In the genomic region with DNA sequence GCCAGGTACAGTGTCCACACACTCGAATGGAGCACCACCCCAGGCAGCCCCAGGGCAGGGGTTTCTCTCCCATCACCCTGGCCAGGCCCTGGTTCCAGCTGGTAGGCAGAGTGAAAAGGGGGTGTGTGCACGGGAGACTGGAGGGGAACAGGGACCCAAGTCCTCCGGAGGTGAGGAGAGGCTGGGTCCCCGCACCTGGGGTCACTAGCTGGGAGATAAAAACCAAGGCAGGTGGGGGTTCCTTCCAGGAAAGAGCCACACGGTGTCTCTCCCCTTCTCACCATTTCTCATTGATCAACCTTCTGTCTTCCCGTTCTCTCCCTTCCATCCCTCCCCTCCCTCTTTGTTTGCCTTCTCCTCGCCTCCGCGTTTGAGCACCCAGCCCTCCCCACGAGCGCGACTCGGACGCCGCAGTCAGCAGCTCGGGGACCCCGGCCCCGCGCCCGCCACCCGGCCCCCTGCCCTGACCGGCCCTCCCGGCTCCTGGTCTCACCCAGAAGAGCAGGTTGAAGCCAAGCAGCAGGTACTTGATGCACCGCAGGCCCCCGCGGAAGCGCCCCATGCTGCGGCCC, we compare ENCODE assay signal across 9 cellular contexts. TPM values are rescaled to one million over a fixed set of nuclear protein-coding genes. Genes with fewer than 3 reads are reported as not detected.
A peak's percentile ranks its signal among the peaks of the same experiment; 100 is the strongest.
DNase-seq lines count a peak whose midpoint lies in the region; ATAC-seq, FAIRE-seq and TF ChIP-seq lines count a peak whose summit lies in the region.
"Had no signal": no experiment of that assay in that cellular context is flagged by ENCODE, and none has a peak within 500 bp of the region (broad histone marks: within the 10 kb centered on the region; RNA-seq: fewer than 3 reads in every experiment).

No MANE protein-coding gene starts in this region.

- H3K9me3 Mint-ChIP-seq in H9 (no peaks in the 10 kb centered on the region), WTC11 (no peaks in the 10 kb centered on the region)

- H2AFZ ChIP-seq in H9 (ENCODE audit: low read length) (no peak overlapping the region), MM.1S (ENCODE audit: low read length) (no peak overlapping the region)

- H3F3A ChIP-seq in MM.1S (ENCODE audit: insufficient read depth, low read length) = no peaks in the 10 kb centered on the region

- TF ChIP-seq POLR2A in gastrocnemius medialis (IDR thresholded peaks at IDR 0.05) (no peak), GM12892 (IDR thresholded peaks at IDR 0.05; ENCODE audit: low read depth, low read length) (no peak)

- DNase-seq in H9 = no peak
- DNase-seq in WTC11 (ENCODE audit: low spot score) = no peak
- no peak for DNase-seq in right atrium auricular region (ENCODE audit: low spot score)
- DNase-seq in gastrocnemius medialis = no peak
- no peak for DNase-seq in MM.1S
- DNase-seq in GM12892 (ENCODE audit: insufficient read length) = no peak

- peak overlapping the region; percentile 79 for H3K18ac ChIP-seq in H9 (ENCODE audit: insufficient read length, low read depth, low read length)

- peaks cover 17% of the 10 kb centered on the region for H3K27me3 Mint-ChIP-seq in H9 (ENCODE audit: low read depth)
- H3K27me3 Mint-ChIP-seq in WTC11 (ENCODE audit: low read depth) = peaks cover 16% of the 10 kb centered on the region

- H3K27me3 ChIP-seq in H9 (ENCODE audit: insufficient read depth, low read length) (no peaks in the 10 kb centered on the region), right atrium auricular region (no peaks in the 10 kb centered on the region), gastrocnemius medialis (peaks cover 0 to 7% (median 5%) of the 10 kb centered on the region in 3 donors), MM.1S (replicated peaks; ENCODE audit: insufficient read depth, low read length) (peaks cover 12% of the 10 kb centered on the region; the same call in 1 of the 2 replicates)

- intact Hi-C loops in gastrocnemius medialis (cut with DNase I; ENCODE audit: low total_unique reads) = no loop called here

- peak overlapping the region; percentile 90; the same call in 1 of the 2 replicates for H3K14ac ChIP-seq in H9 (ENCODE audit: insufficient read depth, low read length)

- H3K36me3 Mint-ChIP-seq in H9 (ENCODE audit: insufficient read depth in 1 of 3, low read depth in 3 of 3) = no peaks in the 10 kb centered on the region; a peak in 1 of 7 replicates
- no peaks in the 10 kb centered on the region for H3K36me3 Mint-ChIP-seq in WTC11

- no peak overlapping the region for H2BK5ac ChIP-seq in H9 (ENCODE audit: insufficient read length, low read length)

- TF ChIP-seq CTCF in H9 (conservative IDR thresholded peaks at IDR 0.05) (no peak), WTC11 (IDR thresholded peaks at IDR 0.05) (no peak), right atrium auricular region (IDR thresholded peaks at IDR 0.05) (no peak), gastrocnemius medialis (IDR thresholded peaks at IDR 0.05 in 4 of 5, conservative IDR thresholded peaks at IDR 0.05 in 1 of 5) (no peak), MM.1S (IDR thresholded peaks at IDR 0.05; ENCODE audit: low read length) (no peak)

- no peak for FAIRE-seq in GM12892 (lab: Jason Lieb, UNC)
- FAIRE-seq: H54 had no signal

- no peak overlapping the region for H3K27ac ChIP-seq in H9 (ENCODE audit: insufficient read length, low read depth, low read length)
- peak overlapping the region; percentile 82 to 94 for H3K27ac ChIP-seq in right atrium auricular region
- H3K27ac ChIP-seq in gastrocnemius medialis = peak overlapping the region; percentile 42 to 67 (median 66)
- no peak overlapping the region for H3K27ac ChIP-seq in MM.1S (ENCODE audit: low read length)

- POLR2A ChIA-PET in WTC11 (lab: Charles Lee) = interaction anchor here (0.6 to 1.8 kb wide), 3 partner anchors 18 to 309 kb away, joined by 3 to 5 read pairs (median 4); a partner anchor contains a TSS

- no peak overlapping the region for H4K5ac ChIP-seq in H9 (ENCODE audit: insufficient read length, low read depth, low read length)

- no peak overlapping the region for H3K23ac ChIP-seq in H9 (ENCODE audit: insufficient read length, low read depth, low read length)

- H4K91ac ChIP-seq in H9 (ENCODE audit: insufficient read length, low read depth, low read length) = no peak overlapping the region

- no peak overlapping the region for H4K8ac ChIP-seq in H9 (replicated peaks; ENCODE audit: insufficient read length, low read depth, low read length)

- CTCF ChIA-PET in WTC11 (lab: Charles Lee) = interaction anchor here (0.6 to 5.1 kb wide), 5 partner anchors 11 to 752 kb away, joined by 3 to 27 read pairs (median 8); a partner anchor contains a TSS

- H3K36me3 ChIP-seq in right atrium auricular region (no peaks in the 10 kb centered on the region), gastrocnemius medialis (no peaks in the 10 kb centered on the region), MM.1S (replicated peaks; ENCODE audit: insufficient read depth, low read length) (no peaks in the 10 kb centered on the region)

- no peak overlapping the region for H2AK5ac ChIP-seq in H9 (ENCODE audit: insufficient read length, low read length)

- no CpG with 5 or more reads among the region's 28 CpGs for WGBS in H9 (ENCODE audit: extremely low coverage, insufficient read length, low lambda C conversion rate)

- H3K4me3 Mint-ChIP-seq in H9 = peak overlapping the region; percentile 86 to 90
- H3K4me3 Mint-ChIP-seq in WTC11 = peak overlapping the region; percentile 71

- H4K20me1 ChIP-seq in H9 (ENCODE audit: control insufficient read depth, insufficient read depth, insufficient read length) = no peaks in the 10 kb centered on the region
- H4K20me1 ChIP-seq in MM.1S (ENCODE audit: insufficient read depth, low read length) = no peaks in the 10 kb centered on the region

- 0 out of 2 replicates have a peak, but pooled peaks cover 1% of the 10 kb centered on the region for H3K4me1 ChIP-seq in H9 (ENCODE audit: insufficient read depth, low read length)
- peaks cover 0 to 46% of the 10 kb centered on the region in 2 donors for H3K4me1 ChIP-seq in right atrium auricular region
- H3K4me1 ChIP-seq in gastrocnemius medialis = peaks cover 0 to 3% of the 10 kb centered on the region in 2 donors
- no peaks in the 10 kb centered on the region for H3K4me1 ChIP-seq in MM.1S (ENCODE audit: low read length)

- H3K9ac ChIP-seq in H9 (ENCODE audit: extremely low read depth, insufficient read length, low read length) (peak overlapping the region; percentile 81), MM.1S (ENCODE audit: low read length) (no peak overlapping the region)

- no peak overlapping the region for H2BK15ac ChIP-seq in H9 (ENCODE audit: low read depth, low read length)

- in situ Hi-C loops in gastrocnemius medialis (cut with MboI; ENCODE audit: low sequenced_read_pairs in 4 of 4) = no loop called here

- H3K9me2 ChIP-seq in MM.1S (replicated peaks; ENCODE audit: insufficient read depth, low read length) = no peaks in the 10 kb centered on the region

- peak; percentile 1; the same call in 1 of the 2 replicates for ATAC-seq in WTC11
- ATAC-seq in gastrocnemius medialis = no peak
- ATAC-seq in HG02623 (IDR thresholded peaks at IDR 0.05; ENCODE audit: unreplicated experiment) = no peak
- ATAC-seq in GM18873 (IDR thresholded peaks at IDR 0.05; ENCODE audit: low FRiP score, unreplicated experiment) = no peak

- H3T11ph ChIP-seq in H9 (ENCODE audit: low read length) = no peak overlapping the region

- H2BK20ac ChIP-seq in H9 (ENCODE audit: low read depth, low read length, poor library complexity, severe bottlenecking) = no peak overlapping the region

- no peak overlapping the region for H3K56ac ChIP-seq in H9 (ENCODE audit: insufficient read length, low read depth, low read length)

- H3K4me2 ChIP-seq in H9 (ENCODE audit: insufficient read depth, insufficient read length, low read length) (peak overlapping the region; percentile 85), MM.1S (ENCODE audit: low read depth, low read length) (no peak overlapping the region)

- H2BK12ac ChIP-seq in H9 (ENCODE audit: insufficient read length, low read depth, low read length) = no peak overlapping the region

- H3K79me1 ChIP-seq in H9 (ENCODE audit: insufficient read depth, low read depth, low read length, poor library complexity, severe bottlenecking) = no peaks in the 10 kb centered on the region

- no peak overlapping the region for H2BK120ac ChIP-seq in H9 (ENCODE audit: low read depth, low read length, poor library complexity, severe bottlenecking)

- no peak overlapping the region for H3K4ac ChIP-seq in H9 (ENCODE audit: low read depth, low read length)

- peaks cover 10% of the 10 kb centered on the region for H3K23me2 ChIP-seq in H9 (ENCODE audit: insufficient read length, low read depth, low read length, poor library complexity, severe bottlenecking)

- H3K9me3 ChIP-seq in H9 (ENCODE audit: control insufficient read depth, low read depth, low read length) (no peaks in the 10 kb centered on the region), right atrium auricular region (no peaks in the 10 kb centered on the region), gastrocnemius medialis (no peaks in the 10 kb centered on the region), MM.1S (replicated peaks; ENCODE audit: insufficient read depth, low read length) (no peaks in the 10 kb centered on the region)

- H3K4me3 ChIP-seq in right atrium auricular region (peak overlapping the region; percentile 61 to 79), gastrocnemius medialis (peak overlapping the region; percentile 64 to 75 (median 66)), MM.1S (ENCODE audit: low read length) (no peak overlapping the region)

- H3K79me2 ChIP-seq in H9 (ENCODE audit: insufficient read depth, low read length) (no peaks in the 10 kb centered on the region), MM.1S (ENCODE audit: low read length) (no peaks in the 10 kb centered on the region)

- H3K4me1 Mint-ChIP-seq in H9 (peaks cover 26 to 34% of the 10 kb centered on the region in 2 experiments), WTC11 (peaks cover 38% of the 10 kb centered on the region)

- H3K27ac Mint-ChIP-seq in H9 (peak overlapping the region in 1 of 3 experiments; percentile 44; a peak in 1 of 7 replicates), WTC11 (no peak overlapping the region)

TF ChIP-seq in WTC11, 78 proteins besides CTCF, POLR2A, EP300 and RAD21 (continues in another document):
- TF ChIP-seq IRF2 (CRISPR knock-in tag; IDR thresholded peaks at IDR 0.05; ENCODE audit: borderline replicate concordance, low read depth) = no peak
- TF ChIP-seq ELF4 (CRISPR knock-in tag; IDR thresholded peaks at IDR 0.05; ENCODE audit: low read depth) = no peak
- no peak for TF ChIP-seq ZNF317 (CRISPR knock-in tag; IDR thresholded peaks at IDR 0.05; ENCODE audit: borderline replicate concordance, low read depth)

RNA-seq across cellular contexts. Expression of a gene that starts 0.3 kb away (rescaled TPM):
- total RNA-seq in H9 (2021) (9.4 and 10.8 TPM in 2 replicates), WTC11 (2021) (12.0 to 14.8 TPM (median 14.6 TPM) in 3 replicates), right atrium auricular region (10 to 100 TPM; 11.1 to 17.4 TPM), gastrocnemius medialis (1 to 10 TPM in 2 of 4 donors, under 1 TPM in 1, not detected in 1; 0.70 to 2.6 (median 2.0) TPM)
- polyA plus RNA-seq in GM12892 (2012; ENCODE audit: missing spikeins) = not detected

RNA-seq across cellular contexts. Expression of a gene that starts 59.3 kb away (rescaled TPM):
- total RNA-seq in H9 (2021) = not detected in 2 replicates
- total RNA-seq in WTC11 (2021) = not detected in 3 replicates
- not detected for total RNA-seq in right atrium auricular region
- total RNA-seq in gastrocnemius medialis = not detected
- polyA plus RNA-seq in GM12892 (2012; ENCODE audit: missing spikeins) = not detected

Comparison
In these comparisons a context has a peak if more than half of its experiments do, and no peak if none do; other contexts are left out.
1. H3K27ac ChIP-seq: peak in right atrium auricular region (2 of 2) and gastrocnemius medialis (4 of 4); none in H9 (single experiment) and MM.1S (single experiment).